Comparison of ENCODE assay signal across 23 cellular contexts in genomic region chr9:78267889-78268288, GRCh38.
"Had no signal": no experiment of that assay in that cellular context is flagged by ENCODE, and none has a peak within 500 bp of the region (broad histone marks: within the 10 kb centered on the region; RNA-seq: fewer than 3 reads in every experiment).

No MANE protein-coding gene starts in this region.

- FAIRE-seq: endometrium, frontal cortex had no signal

- H3K9me3 ChIP-seq: lower lobe of right lung, prostate gland, spleen, testis, tibial artery had no signal

- H3K27ac Mint-ChIP-seq: effector memory CD8-positive, alpha-beta T cell; naive thymus-derived CD8-positive, alpha-beta T cell; neural progenitor cell; stimulated activated memory B cell treated with anti-CD40 and anti-IgM and Interleukin-4, amounts not matched to agents 10 μg/mL and 1 μg/mL and 100 μg/mL, for 72 hours; type B pancreatic cell had no signal

- H3K4me3 Mint-ChIP-seq: effector memory CD8-positive, alpha-beta T cell; immature natural killer cell; naive thymus-derived CD8-positive, alpha-beta T cell; neural progenitor cell; stimulated activated memory B cell treated with anti-CD40 and anti-IgM and Interleukin-4, amounts not matched to agents 10 μg/mL and 1 μg/mL and 100 μg/mL, for 72 hours; type B pancreatic cell had no signal

- H3K9ac ChIP-seq: neural progenitor cell had no signal

- ATAC-seq: effector memory CD8-positive, alpha-beta T cell; left ventricle myocardium superior; lower lobe of right lung; naive thymus-derived CD8-positive, alpha-beta T cell; right cardiac atrium; stimulated activated memory B cell treated with anti-CD40 and anti-IgM and Interleukin-4, amounts not matched to agents 10 μg/mL and 1 μg/mL and 100 μg/mL, for 72 hours; stimulated activated naive CD8-positive, alpha-beta T cell treated with anti-CD3 and anti-CD28 coated beads, Interleukin-15, Interleukin-2, amounts not matched to agents 100 U/mL and 50 U/mL, for 24 hours had no signal

- H3K36me3 ChIP-seq: prostate gland had no signal

- H3K4me1 ChIP-seq: lower lobe of right lung, neural progenitor cell, prostate gland, spleen, testis, tibial artery had no signal

- H3K27me3 Mint-ChIP-seq: effector memory CD8-positive, alpha-beta T cell; naive thymus-derived CD8-positive, alpha-beta T cell; stimulated activated memory B cell treated with anti-CD40 and anti-IgM and Interleukin-4, amounts not matched to agents 10 μg/mL and 1 μg/mL and 100 μg/mL, for 72 hours; type B pancreatic cell had no signal

- H3K27ac ChIP-seq: lower lobe of right lung, neural progenitor cell, prostate gland, skin epidermis, spleen, testis, tibial artery had no signal

- H3K4me2 ChIP-seq: neural progenitor cell had no signal

- H3K4me1 Mint-ChIP-seq: naive thymus-derived CD8-positive, alpha-beta T cell; neural progenitor cell; stimulated activated memory B cell treated with anti-CD40 and anti-IgM and Interleukin-4, amounts not matched to agents 10 μg/mL and 1 μg/mL and 100 μg/mL, for 72 hours had no signal

- DNase-seq: cortex of kidney; effector memory CD8-positive, alpha-beta T cell; hypothalamus; immature natural killer cell; islet precursor cell; kidney glomerular epithelial cell; left ventricle myocardium superior; lower lobe of right lung; naive thymus-derived CD8-positive, alpha-beta T cell; right cardiac atrium; spleen; stimulated activated CD4-positive, alpha-beta T cell treated with anti-CD3 and anti-CD28 coated beads, Interleukin-4, amount 100 ng/mL, for 4 hours; stimulated activated naive CD8-positive, alpha-beta T cell treated with anti-CD3 and anti-CD28 coated beads, Interleukin-15, Interleukin-2, amounts not matched to agents 100 U/mL and 50 U/mL, for 24 hours; substantia nigra; testis; tibial artery had no signal

- H2AFZ ChIP-seq: neural progenitor cell had no signal

- H3K9me3 Mint-ChIP-seq: effector memory CD8-positive, alpha-beta T cell; immature natural killer cell; naive thymus-derived CD8-positive, alpha-beta T cell; neural progenitor cell; stimulated activated memory B cell treated with anti-CD40 and anti-IgM and Interleukin-4, amounts not matched to agents 10 μg/mL and 1 μg/mL and 100 μg/mL, for 72 hours; type B pancreatic cell had no signal

- H3K27me3 ChIP-seq: neural progenitor cell, spleen, testis, tibial artery had no signal

- H3K4me3 ChIP-seq: lower lobe of right lung, neural progenitor cell, prostate gland, skin epidermis, spleen, testis, tibial artery had no signal
